ENCODE assay signal across 17 cellular contexts in the genomic region with DNA sequence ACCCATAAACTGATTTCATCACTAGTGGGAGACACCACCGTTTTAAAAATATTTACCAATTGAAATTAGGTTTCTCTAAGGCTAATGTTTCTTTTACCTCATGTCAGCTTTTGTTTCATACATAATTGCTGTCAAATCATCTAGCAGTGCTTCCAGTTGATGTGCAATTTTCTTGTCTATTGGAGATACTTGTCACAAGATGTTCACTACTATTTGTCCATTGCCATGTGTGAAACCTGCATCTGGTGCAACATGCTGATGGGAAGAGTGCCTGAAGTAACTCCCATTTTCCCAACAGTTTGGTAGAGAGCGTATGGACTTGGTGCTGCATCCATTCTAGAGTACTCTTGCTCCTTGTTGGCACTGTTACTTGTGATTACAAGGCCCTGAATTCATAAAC. TPM values are rescaled to one million over a fixed set of nuclear protein-coding genes. Genes with fewer than 3 reads are reported as not detected.
"Had no signal": no experiment of that assay in that cellular context is flagged by ENCODE, and none has a peak within 500 bp of the region (broad histone marks: within the 10 kb centered on the region; RNA-seq: fewer than 3 reads in every experiment).

No MANE protein-coding gene starts in this region.

- H3K9me3 ChIP-seq: colonic mucosa, esophagus muscularis mucosa, gastroesophageal sphincter, heart left ventricle, left lung, lower lobe of right lung had no signal

- H3K27me3 ChIP-seq: colonic mucosa, esophagus muscularis mucosa, foreskin keratinocyte, gastroesophageal sphincter, heart left ventricle, left lung had no signal

- DNase-seq: colonic mucosa; cortex of kidney; effector CD8-positive, alpha-beta T cell; effector memory CD8-positive, alpha-beta T cell; foreskin keratinocyte; heart left ventricle; hippocampal formation; left cardiac atrium; left lung; left ventricle myocardium superior; lower lobe of right lung; midbrain had no signal

- ATAC-seq: effector memory CD8-positive, alpha-beta T cell; foreskin keratinocyte; gastroesophageal sphincter; heart left ventricle; left cardiac atrium; left lung; left ventricle myocardium superior; lower lobe of right lung had no signal

- H3K4me1 ChIP-seq: colonic mucosa, esophagus muscularis mucosa, foreskin keratinocyte, gastroesophageal sphincter, heart left ventricle, left lung, lower lobe of right lung had no signal

- H3K4me3 ChIP-seq: colonic mucosa, esophagus muscularis mucosa, gastroesophageal sphincter, heart left ventricle, left lung, lower lobe of right lung had no signal

- H3K27ac ChIP-seq: colonic mucosa, esophagus muscularis mucosa, foreskin keratinocyte, gastroesophageal sphincter, heart left ventricle, left lung, lower lobe of right lung had no signal

RNA-seq across cellular contexts. Expression of a gene that starts 23.3 kb away (rescaled TPM):
- total RNA-seq: dermis microvascular lymphatic vessel endothelial cell, endothelial cell of umbilical vein, gastroesophageal sphincter, heart left ventricle, left cardiac atrium, left lung, left ventricle myocardium superior, lower lobe of right lung, lung microvascular endothelial cell had no signal
- polyA plus RNA-seq: heart left ventricle had no signal
